ENCODE assay signal across 8 cellular contexts in genomic region chr6:167079853-167080297, GRCh38. TPM values are rescaled to one million over a fixed set of nuclear protein-coding genes. Genes with fewer than 3 reads are reported as not detected.
DNase-seq lines count a peak whose midpoint lies in the region; ATAC-seq and TF ChIP-seq lines count a peak whose summit lies in the region.

No MANE protein-coding gene starts in this region.

- peaks cover 6% of the 10 kb centered on the region for H3K9me3 Mint-ChIP-seq in stimulated activated naive CD8-positive, alpha-beta T cell treated with anti-CD3 and anti-CD28 coated beads, Interleukin-15, Interleukin-2, amounts not matched to agents 100 ng/mL and 50 ng/mL, for 24 hours

- H3K4me1 Mint-ChIP-seq in stimulated activated naive CD8-positive, alpha-beta T cell treated with anti-CD3 and anti-CD28 coated beads, Interleukin-15, Interleukin-2, amounts not matched to agents 100 ng/mL and 50 ng/mL, for 24 hours (ENCODE audit: low read depth): peaks cover 28% of the 10 kb centered on the region

- no peaks in the 10 kb centered on the region for H4K20me1 ChIP-seq in DOHH2 (ENCODE audit: control insufficient read depth, insufficient read depth, low read depth, low read length)

- peaks cover 16% of the 10 kb centered on the region for H3K27me3 Mint-ChIP-seq in stimulated activated naive CD8-positive, alpha-beta T cell treated with anti-CD3 and anti-CD28 coated beads, Interleukin-15, Interleukin-2, amounts not matched to agents 100 ng/mL and 50 ng/mL, for 24 hours

- H3K27ac ChIP-seq in DOHH2 (ENCODE audit: low read depth, low read length): peak overlapping the region; percentile 34; the same call in 1 of the 2 replicates

- H3K4me1 ChIP-seq in DOHH2 (ENCODE audit: control insufficient read depth, low read length): peaks cover 33% of the 10 kb centered on the region

- DNase-seq in activated effector memory CD4-positive, alpha-beta T cell treated with Interleukin-2 at 50 U/mL for 16 hours: peak; percentile 44
- DNase-seq in cerebellum (ENCODE audit: low spot score): no peak
- DNase-seq in NCI-H510A (lab: John Stamatoyannopoulos, UW): no peak
- DNase-seq in H7: no peak

- H3K4me3 Mint-ChIP-seq in stimulated activated naive CD8-positive, alpha-beta T cell treated with anti-CD3 and anti-CD28 coated beads, Interleukin-15, Interleukin-2, amounts not matched to agents 100 ng/mL and 50 ng/mL, for 24 hours: peak overlapping the region; percentile 13

- no peaks in the 10 kb centered on the region for H3F3A ChIP-seq in DOHH2 (ENCODE audit: control insufficient read depth, insufficient read depth)

- peak overlapping the region; percentile 52 for H3K4me2 ChIP-seq in DOHH2 (ENCODE audit: low read length)

- H3K36me3 ChIP-seq in DOHH2 (ENCODE audit: control insufficient read depth, low read length) (no peaks in the 10 kb centered on the region), H7 (replicated peaks; ENCODE audit: control insufficient read depth, insufficient read depth, low read length) (no peaks in the 10 kb centered on the region)

- H3K27me3 ChIP-seq in DOHH2 (ENCODE audit: control insufficient read depth, low read length) (peaks cover 5% of the 10 kb centered on the region; the same call in 1 of the 2 replicates), H7 (ENCODE audit: control insufficient read depth, insufficient read depth, low read length) (no peaks in the 10 kb centered on the region)

- H3K79me2 ChIP-seq in DOHH2 (ENCODE audit: control insufficient read depth, low read length): no peaks in the 10 kb centered on the region

- H3K9me3 ChIP-seq in DOHH2 (ENCODE audit: control insufficient read depth, insufficient read depth, low read length): peaks cover 3% of the 10 kb centered on the region; the same call in 1 of the 2 replicates

- H3K27ac Mint-ChIP-seq in stimulated activated naive CD8-positive, alpha-beta T cell treated with anti-CD3 and anti-CD28 coated beads, Interleukin-15, Interleukin-2, amounts not matched to agents 100 ng/mL and 50 ng/mL, for 24 hours: peak overlapping the region; percentile 49

- H3K9me2 ChIP-seq in DOHH2 (replicated peaks; ENCODE audit: control insufficient read depth, low read length): no peaks in the 10 kb centered on the region

- TF ChIP-seq CTCF in DOHH2 (IDR thresholded peaks at IDR 0.05; ENCODE audit: low read depth, low read length, poor library complexity, severe bottlenecking): peak; percentile 67

- H3K36me3 Mint-ChIP-seq in stimulated activated naive CD8-positive, alpha-beta T cell treated with anti-CD3 and anti-CD28 coated beads, Interleukin-15, Interleukin-2, amounts not matched to agents 100 ng/mL and 50 ng/mL, for 24 hours (ENCODE audit: low read depth): no peaks in the 10 kb centered on the region

- H3K4me3 ChIP-seq in DOHH2 (ENCODE audit: low read length) (peak overlapping the region; percentile 26), H7 (ENCODE audit: insufficient read depth, low read depth, low read length) (no peak overlapping the region)

- ATAC-seq in GM21381 (IDR thresholded peaks at IDR 0.05; ENCODE audit: unreplicated experiment) (peak; percentile 98), HG03571 (IDR thresholded peaks at IDR 0.05; ENCODE audit: unreplicated experiment) (peak; percentile 99)

RNA-seq across cellular contexts. Expression of gene CCR6, which starts 43.0 kb away (rescaled TPM):
- total RNA-seq in cerebellum: not detected
- total RNA-seq in H7 (2014; rRNA removed; shearing (Covaris generic)): not detected in 2 replicates
